Comparison of ENCODE assay signal across 9 cellular contexts in genomic region chr3:158659454-158660237, GRCh38. TPM values are rescaled to one million over a fixed set of nuclear protein-coding genes. Genes with fewer than 3 reads are reported as not detected.
DNase-seq lines count a peak whose midpoint lies in the region; TF ChIP-seq lines count a peak whose summit lies in the region.
"Had no signal": no experiment of that assay in that cellular context is flagged by ENCODE, and none has a peak within 500 bp of the region (broad histone marks: within the 10 kb centered on the region; RNA-seq: fewer than 3 reads in every experiment).

No MANE protein-coding gene starts in this region.

- no peak overlapping the region for H3K4me3 ChIP-seq in cardiac fibroblast (replicated peaks in 1 of 2; ENCODE audit: low read depth in 2 of 2, low read length in 2 of 2)
- no peak overlapping the region for H3K4me3 ChIP-seq in kidney epithelial cell (ENCODE audit: low read depth, low read length)
- H3K4me3 ChIP-seq: skin epidermis had no signal

- DNase-seq in activated CD4-positive, CD25-positive, alpha-beta regulatory T cell treated with anti-CD3 and anti-CD28 coated beads, Interleukin-2, amount 50 U/mL, for 16 hours (ENCODE audit: low read depth, low spot score) = peak; percentile 17
- no peak for DNase-seq in activated CD4-positive, CD25-positive, alpha-beta regulatory T cell (lab: John Stamatoyannopoulos, UW)
- peak; percentile 78 for DNase-seq in HCEC 1CT
- peak; percentile 50 for DNase-seq in LoVo (ENCODE audit: low spot score)
- DNase-seq in T-helper 2 cell = peak in 3 of 5 experiments; percentile 14 to 79 (median 22)
- DNase-seq in cardiac fibroblast (ENCODE audit: low read depth in 2 of 2) = peak; percentile 83 to 91
- no peak for DNase-seq in kidney epithelial cell (ENCODE audit: low read depth)
- DNase-seq in stimulated activated CD4-positive, alpha-beta T cell treated with anti-CD3 and anti-CD28 coated beads, Interleukin-4, amount 100 ng/mL, for 4 hours = peak; percentile 33 to 35

- TF ChIP-seq CTCF in cardiac fibroblast (IDR thresholded peaks at IDR 0.05; ENCODE audit: low read depth, low read length) (peak; percentile 83), kidney epithelial cell (IDR thresholded peaks at IDR 0.05; ENCODE audit: insufficient read depth, low read length, poor library complexity, severe bottlenecking) (peak; percentile 74)

- no peaks in the 10 kb centered on the region for H3K36me3 ChIP-seq in kidney epithelial cell (ENCODE audit: control insufficient read depth, insufficient read depth, low read length)

- H3K27me3 ChIP-seq in kidney epithelial cell (ENCODE audit: control insufficient read depth, insufficient read depth, low read length) = no peaks in the 10 kb centered on the region

RNA-seq across cellular contexts. Expression of gene LXN, which starts 12.8 kb away (rescaled TPM):
- 4.0 and 4.9 TPM in 2 replicates for total RNA-seq in kidney epithelial cell

RNA-seq across cellular contexts. Expression of gene GFM1, which starts 15.3 kb away (rescaled TPM):
- 45.5 and 55.0 TPM in 2 replicates for total RNA-seq in kidney epithelial cell

Comparison
In these comparisons a context has a peak if more than half of its experiments do, and no peak if none do; other contexts are left out.
1. DNase-seq: peak in activated CD4-positive, CD25-positive, alpha-beta regulatory T cell treated with anti-CD3 and anti-CD28 coated beads, Interleukin-2, amount 50 U/mL, for 16 hours (single experiment), HCEC 1CT (single experiment), LoVo (single experiment), T-helper 2 cell (3 of 5), cardiac fibroblast (2 of 2) and stimulated activated CD4-positive, alpha-beta T cell treated with anti-CD3 and anti-CD28 coated beads, Interleukin-4, amount 100 ng/mL, for 4 hours (2 of 2); none in activated CD4-positive, CD25-positive, alpha-beta regulatory T cell (0 of 4) and kidney epithelial cell (single experiment).